ENCODE assay signal across 11 cellular contexts in genomic region chr3:170579646-170580045, GRCh38. TPM values are rescaled to one million over a fixed set of nuclear protein-coding genes. Genes with fewer than 3 reads are reported as not detected.
"Had no signal": no experiment of that assay in that cellular context is flagged by ENCODE, and none has a peak within 500 bp of the region (broad histone marks: within the 10 kb centered on the region; RNA-seq: fewer than 3 reads in every experiment).

No MANE protein-coding gene starts in this region.

- H3K9me3 Mint-ChIP-seq: HFFc6 had no signal

- H3K4me3 ChIP-seq: GM23248, HAP-1 had no signal

- H3K36me3 ChIP-seq: HAP-1 had no signal

- H3K27ac Mint-ChIP-seq: HFFc6, IgD-negative memory B cell had no signal

- H3K4me3 Mint-ChIP-seq: HFFc6, IgD-negative memory B cell had no signal

- H3K4me1 ChIP-seq: HAP-1 had no signal

- DNase-seq: GM23248, GOT3, H7, HFFc6 had no signal

- H3K9me3 ChIP-seq: HAP-1 had no signal

- H3K4me1 Mint-ChIP-seq: IgD-negative memory B cell had no signal

- H3K27ac ChIP-seq: GM23248, HL-60 had no signal

- ATAC-seq: HCT116, HepG2 had no signal

- H3K9ac ChIP-seq: GM23248 had no signal

RNA-seq across cellular contexts. Expression of gene SLC7A14, which starts 6.2 kb away (rescaled TPM):
- total RNA-seq: GM23248, H4, HepG2, HT1080 had no signal
- polyA plus RNA-seq: HepG2, IgD-negative memory B cell had no signal
